In genomic region chr3:184040010-184040409, GRCh38 we compare ENCODE assay signal across 10 cellular contexts. TPM values are rescaled to one million over a fixed set of nuclear protein-coding genes. Genes with fewer than 3 reads are reported as not detected.
DNase-seq lines count a peak whose midpoint lies in the region; TF ChIP-seq lines count a peak whose summit lies in the region.
"Had no signal": no experiment of that assay in that cellular context is flagged by ENCODE, and none has a peak within 500 bp of the region (broad histone marks: within the 10 kb centered on the region; RNA-seq: fewer than 3 reads in every experiment).

No MANE protein-coding gene starts in this region.

- intact Hi-C loops in stomach (cut with DNase I; ENCODE audit: low total_unique reads), result no loop called here

- no peak overlapping the region for H3K9ac ChIP-seq in endodermal cell (ENCODE audit: extremely low read depth, low read length, poor library complexity, severe bottlenecking)

- no peaks in the 10 kb centered on the region for H3K9me3 Mint-ChIP-seq in endodermal cell
- H3K9me3 Mint-ChIP-seq in CD8-positive, alpha-beta memory T cell, result no peaks in the 10 kb centered on the region
- no peaks in the 10 kb centered on the region for H3K9me3 Mint-ChIP-seq in immature natural killer cell
- H3K9me3 Mint-ChIP-seq: activated naive CD4-positive, alpha-beta T cell treated with anti-CD3 and anti-CD28 coated beads, Interleukin-2, amount 50 U/mL, for 24 hours had no signal

- H3K9me3 ChIP-seq in endodermal cell (ENCODE audit: control insufficient read depth, low read length), result no peaks in the 10 kb centered on the region
- H3K9me3 ChIP-seq in stomach, result no peaks in the 10 kb centered on the region
- no peaks in the 10 kb centered on the region for H3K9me3 ChIP-seq in CD8-positive, alpha-beta memory T cell (ENCODE audit: low read length)

- DNase-seq in NCI-H748 (lab: John Stamatoyannopoulos, UW; ENCODE audit: unreplicated experiment), result peak; percentile 3
- DNase-seq in NCI-H748 treated with DMSO at 0.1 percent for 48 hours (lab: John Stamatoyannopoulos, UW), result no peak
- peak; percentile 20 for DNase-seq in NCI-H460 (ENCODE audit: extremely low read depth, low read depth)
- peak; percentile 80 for DNase-seq in endodermal cell
- peak; percentile 29 for DNase-seq in stomach
- DNase-seq in CD8-positive, alpha-beta memory T cell, result no peak
- DNase-seq in immature natural killer cell, result no peak
- DNase-seq in activated naive CD4-positive, alpha-beta T cell treated with anti-CD3 and anti-CD28 coated beads, Interleukin-2, amount 50 U/mL, for 16 hours, result no peak

- no peak for TF ChIP-seq EP300 in stomach (IDR thresholded peaks at IDR 0.05)

- H3K36me3 Mint-ChIP-seq in endodermal cell (ENCODE audit: low read depth) (no peaks in the 10 kb centered on the region), immature natural killer cell (no peaks in the 10 kb centered on the region)
- no peaks in the 10 kb centered on the region for H3K36me3 Mint-ChIP-seq in CD8-positive, alpha-beta memory T cell
- H3K36me3 Mint-ChIP-seq: activated naive CD4-positive, alpha-beta T cell treated with anti-CD3 and anti-CD28 coated beads, Interleukin-2, amount 50 U/mL, for 24 hours had no signal

- 41 to 69% methylated on average over 2 to 3 of the region's 3 CpGs for WGBS in endodermal cell (ENCODE audit: insufficient coverage in 1 of 2, insufficient read length in 1 of 2), 2 experiments
- WGBS in stomach, 5 donors, result 31 to 50% (median 37%) methylated on average over 3 of the region's 3 CpGs

- H3K36me3 ChIP-seq in endodermal cell (ENCODE audit: control insufficient read depth, insufficient read depth, low read length), result no peaks in the 10 kb centered on the region
- H3K36me3 ChIP-seq in stomach, result no peaks in the 10 kb centered on the region
- no peaks in the 10 kb centered on the region for H3K36me3 ChIP-seq in CD8-positive, alpha-beta memory T cell (ENCODE audit: insufficient read depth, low read length)

- no peak overlapping the region for H3K27ac ChIP-seq in endodermal cell (ENCODE audit: low read depth, low read length)
- H3K27ac ChIP-seq in stomach, result peak overlapping the region in 1 of 5 donors; percentile 37
- H3K27ac ChIP-seq in CD8-positive, alpha-beta memory T cell (ENCODE audit: low read depth, low read length), result no peak overlapping the region

- H3K27me3 ChIP-seq in endodermal cell (ENCODE audit: control insufficient read depth, insufficient read depth, low read length, poor library complexity, severe bottlenecking), result no peaks in the 10 kb centered on the region
- H3K27me3 ChIP-seq in stomach, result no peaks in the 10 kb centered on the region
- no peaks in the 10 kb centered on the region for H3K27me3 ChIP-seq in CD8-positive, alpha-beta memory T cell (ENCODE audit: insufficient read depth, low read length, poor library complexity, severe bottlenecking)

- no peak for TF ChIP-seq POLR2A in stomach (IDR thresholded peaks at IDR 0.05)

- no peak overlapping the region for H3K27ac Mint-ChIP-seq in endodermal cell
- H3K27ac Mint-ChIP-seq in CD8-positive, alpha-beta memory T cell, result no peak overlapping the region
- no peak overlapping the region for H3K27ac Mint-ChIP-seq in immature natural killer cell
- H3K27ac Mint-ChIP-seq: activated naive CD4-positive, alpha-beta T cell treated with anti-CD3 and anti-CD28 coated beads, Interleukin-2, amount 50 U/mL, for 24 hours had no signal

- peaks cover 6% of the 10 kb centered on the region for H3K27me3 Mint-ChIP-seq in endodermal cell (ENCODE audit: insufficient read depth)
- peaks cover 0 to 3% of the 10 kb centered on the region in 2 donors for H3K27me3 Mint-ChIP-seq in CD8-positive, alpha-beta memory T cell
- H3K27me3 Mint-ChIP-seq in immature natural killer cell (ENCODE audit: low read depth in 3 of 3), result peaks cover 0 to 8% (median 4%) of the 10 kb centered on the region in 3 donors
- H3K27me3 Mint-ChIP-seq: activated naive CD4-positive, alpha-beta T cell treated with anti-CD3 and anti-CD28 coated beads, Interleukin-2, amount 50 U/mL, for 24 hours had no signal

- no peak overlapping the region for H3K4me3 Mint-ChIP-seq in endodermal cell
- no peak overlapping the region for H3K4me3 Mint-ChIP-seq in CD8-positive, alpha-beta memory T cell
- H3K4me3 Mint-ChIP-seq in immature natural killer cell, result no peak overlapping the region
- H3K4me3 Mint-ChIP-seq: activated naive CD4-positive, alpha-beta T cell treated with anti-CD3 and anti-CD28 coated beads, Interleukin-2, amount 50 U/mL, for 24 hours had no signal

- H3K4me1 ChIP-seq in endodermal cell (ENCODE audit: control insufficient read depth, insufficient read depth, low read length) (no peaks in the 10 kb centered on the region), stomach (peaks cover 0 to 4% (median 0%) of the 10 kb centered on the region in 4 donors)
- H3K4me1 ChIP-seq in CD8-positive, alpha-beta memory T cell (ENCODE audit: insufficient read depth, low read length), result no peaks in the 10 kb centered on the region

- TF ChIP-seq CTCF in endodermal cell (conservative IDR thresholded peaks at IDR 0.05) (peak; percentile 77), stomach (IDR thresholded peaks at IDR 0.05) (peak in 4 of 7 experiments; percentile 8 to 47 (median 28))

- POLR2A ChIA-PET in CD8-positive, alpha-beta memory T cell (lab: Charles Lee), result no interaction called here

- H3K4me1 Mint-ChIP-seq in endodermal cell (no peaks in the 10 kb centered on the region), immature natural killer cell (no peaks in the 10 kb centered on the region)
- no peaks in the 10 kb centered on the region for H3K4me1 Mint-ChIP-seq in CD8-positive, alpha-beta memory T cell
- H3K4me1 Mint-ChIP-seq: activated naive CD4-positive, alpha-beta T cell treated with anti-CD3 and anti-CD28 coated beads, Interleukin-2, amount 50 U/mL, for 24 hours had no signal

- no peak overlapping the region for H3K4me3 ChIP-seq in endodermal cell (ENCODE audit: low read length)
- H3K4me3 ChIP-seq in stomach, result no peak overlapping the region
- no peak overlapping the region for H3K4me3 ChIP-seq in CD8-positive, alpha-beta memory T cell (ENCODE audit: low read length)

- CTCF ChIA-PET in CD8-positive, alpha-beta memory T cell (lab: Charles Lee), result no interaction called here

RNA-seq across cellular contexts. Expression of gene HTR3D, which starts 8.5 kb away (rescaled TPM):
- not detected in 2 replicates for total RNA-seq in NCI-H460 (2014; rRNA removed; shearing (Covaris generic))
- polyA plus RNA-seq in NCI-H460 (2014; cell fraction: nucleus; rRNA removed), result not detected in 2 replicates
- total RNA-seq in endodermal cell (not detected), stomach (not detected)
- not detected for polyA plus RNA-seq in endodermal cell (2013, experiment 1 of 2)
- not detected for polyA plus RNA-seq in endodermal cell (2013, experiment 2 of 2)
- polyA plus RNA-seq in stomach (not detected), immature natural killer cell (not detected)
- total RNA-seq in CD8-positive, alpha-beta memory T cell, result not detected
- not detected for polyA plus RNA-seq in CD8-positive, alpha-beta memory T cell
- total RNA-seq: pulmonary artery endothelial cell had no signal

RNA-seq across cellular contexts. Expression of gene HTR3C, which starts 12.8 kb away (rescaled TPM):
- total RNA-seq in NCI-H460 (2014; rRNA removed; shearing (Covaris generic)), result not detected in 2 replicates
- polyA plus RNA-seq in NCI-H460 (2014; cell fraction: nucleus; rRNA removed), result not detected in 2 replicates
- not detected for total RNA-seq in endodermal cell
- not detected for polyA plus RNA-seq in endodermal cell (2013, experiment 1 of 2)
- polyA plus RNA-seq in endodermal cell (2013, experiment 2 of 2), result not detected
- total RNA-seq in stomach, result not detected
- not detected for polyA plus RNA-seq in stomach
- total RNA-seq in CD8-positive, alpha-beta memory T cell, result not detected
- polyA plus RNA-seq in CD8-positive, alpha-beta memory T cell, result not detected
- polyA plus RNA-seq in immature natural killer cell, result not detected
- total RNA-seq: pulmonary artery endothelial cell had no signal

RNA-seq across cellular contexts. Expression of gene ABCC5, which starts 22.3 kb away (rescaled TPM):
- total RNA-seq in NCI-H460 (2014; rRNA removed; shearing (Covaris generic)), result 7.0 and 9.4 TPM in 2 replicates
- polyA plus RNA-seq in NCI-H460 (2014; cell fraction: nucleus; rRNA removed), result 33.7 and 51.7 TPM in 2 replicates
- total RNA-seq in endodermal cell, result 10 to 100 TPM; 32.8 to 35.7 TPM
- polyA plus RNA-seq in endodermal cell (2013, experiment 1 of 2), result 32.4 TPM
- 28.1 TPM for polyA plus RNA-seq in endodermal cell (2013, experiment 2 of 2)
- total RNA-seq in stomach, result 100 to 1,000 TPM in 3 of 5 donors, 10 to 100 TPM in 2; 62.6 to 241 (median 122) TPM
- 10 to 100 TPM; 16.6 to 54.1 (median 19.7) TPM for polyA plus RNA-seq in stomach
- 10 to 100 TPM; 18.1 to 19.0 TPM for total RNA-seq in CD8-positive, alpha-beta memory T cell
- polyA plus RNA-seq in CD8-positive, alpha-beta memory T cell, result 9.5 TPM
- polyA plus RNA-seq in immature natural killer cell, result 10 to 100 TPM; 11.3 to 12.7 (median 11.5) TPM

RNA-seq across cellular contexts. Expression of gene HTR3E, which starts 56.9 kb away (rescaled TPM):
- total RNA-seq in NCI-H460 (2014; rRNA removed; shearing (Covaris generic)), result not detected in 2 replicates
- not detected in 2 replicates for polyA plus RNA-seq in NCI-H460 (2014; cell fraction: nucleus; rRNA removed)
- not detected for total RNA-seq in endodermal cell
- polyA plus RNA-seq in endodermal cell (2013, experiment 1 of 2), result not detected
- polyA plus RNA-seq in endodermal cell (2013, experiment 2 of 2), result not detected
- not detected for total RNA-seq in stomach
- not detected for polyA plus RNA-seq in stomach
- not detected for total RNA-seq in CD8-positive, alpha-beta memory T cell
- not detected for polyA plus RNA-seq in CD8-positive, alpha-beta memory T cell
- not detected for polyA plus RNA-seq in immature natural killer cell
- total RNA-seq: pulmonary artery endothelial cell had no signal

Comparison
In these comparisons a context has a peak if more than half of its experiments do, and no peak if none do; other contexts are left out.
1. DNase-seq: peak in NCI-H748 (single experiment), NCI-H460 (single experiment), endodermal cell (single experiment) and stomach (single experiment); none in NCI-H748 treated with DMSO at 0.1 percent for 48 hours (single experiment), CD8-positive, alpha-beta memory T cell (0 of 5), immature natural killer cell (0 of 3) and activated naive CD4-positive, alpha-beta T cell treated with anti-CD3 and anti-CD28 coated beads, Interleukin-2, amount 50 U/mL, for 16 hours (single experiment).